15 cellular contexts compared by ENCODE assay signal in genomic region chr17:4519361-4519788, GRCh38. TPM values are rescaled to one million over a fixed set of nuclear protein-coding genes. Genes with fewer than 3 reads are reported as not detected.
DNase-seq lines count a peak whose midpoint lies in the region; ATAC-seq and TF ChIP-seq lines count a peak whose summit lies in the region.
"Had no signal": no experiment of that assay in that cellular context is flagged by ENCODE, and none has a peak within 500 bp of the region (broad histone marks: within the 10 kb centered on the region; RNA-seq: fewer than 3 reads in every experiment).

No MANE protein-coding gene starts in this region.

- H3K27me3 ChIP-seq in lung (ENCODE audit: control insufficient read depth, insufficient read depth) (no peaks in the 10 kb centered on the region), stomach (no peaks in the 10 kb centered on the region)
- H3K27me3 ChIP-seq: BE2C had no signal

- H3K27ac Mint-ChIP-seq in endothelial cell (ENCODE audit: unreplicated experiment), result peak overlapping the region; percentile 85

- no peak overlapping the region for H3K27ac ChIP-seq in OCI-LY7 (ENCODE audit: low read depth, low read length, poor library complexity, severe bottlenecking)
- peak overlapping the region; percentile 71 to 93 for H3K27ac ChIP-seq in lung (ENCODE audit: low read depth in 1 of 2, low read length in 1 of 2)
- peak overlapping the region; percentile 52 to 88 (median 80) for H3K27ac ChIP-seq in stomach

- ATAC-seq in lung (ENCODE audit: insufficient read depth, low FRiP score) (no peak), GM21723 (IDR thresholded peaks at IDR 0.05; ENCODE audit: unreplicated experiment) (no peak)
- ATAC-seq: SK-N-SH treated with all-trans-retinoic acid at 6 μM for 48 hours had no signal

- CTCF ChIA-PET in OCI-LY7 (lab: Charles Lee; ENCODE audit: unreplicated experiment), result no interaction called here

- no TSS peak for BruUV-seq in OCI-LY7 (replicated peaks; lab: Mats Ljungman, UMichigan)

- peak overlapping the region; percentile 60 for H3K4me2 ChIP-seq in OCI-LY7 (ENCODE audit: low read length)

- TF ChIP-seq POLR2A in stomach (IDR thresholded peaks at IDR 0.05), result no peak

- peaks cover 9% of the 10 kb centered on the region for H3K27me3 Mint-ChIP-seq in endothelial cell (ENCODE audit: unreplicated experiment)
- H3K27me3 Mint-ChIP-seq: brain had no signal

- H3K4me3 ChIP-seq in OCI-LY7 (ENCODE audit: low read depth, low read length, poor library complexity, severe bottlenecking), result no peak overlapping the region
- no peak overlapping the region for H3K4me3 ChIP-seq in lung
- no peak overlapping the region for H3K4me3 ChIP-seq in stomach

- H3K9me3 ChIP-seq in OCI-LY7 (ENCODE audit: low read length) (no peaks in the 10 kb centered on the region), lung (ENCODE audit: control insufficient read depth in 2 of 2, insufficient read depth in 1 of 2, low read length in 1 of 2) (no peaks in the 10 kb centered on the region), stomach (no peaks in the 10 kb centered on the region)
- H3K9me3 ChIP-seq: BE2C had no signal

- 37 to 68% methylated on average over 13 to 14 of the region's 14 CpGs for WGBS in lung, 2 donors
- WGBS in stomach, 5 donors, result 29 to 60% (median 37%) methylated on average over 7 to 14 of the region's 14 CpGs

- H3K36me3 ChIP-seq in OCI-LY7 (ENCODE audit: insufficient read depth, low read length), result no peaks in the 10 kb centered on the region
- H3K36me3 ChIP-seq in lung (ENCODE audit: control insufficient read depth in 2 of 2, insufficient read depth in 2 of 2, low read length in 2 of 2), result peaks cover 0 to 2% of the 10 kb centered on the region in 2 donors
- H3K36me3 ChIP-seq in stomach, result peaks cover 0 to 5% (median 0%) of the 10 kb centered on the region in 4 donors
- H3K36me3 ChIP-seq: BE2C had no signal

- H3K4me1 Mint-ChIP-seq in endothelial cell (ENCODE audit: unreplicated experiment), result peaks cover 53% of the 10 kb centered on the region

- no peak for TF ChIP-seq EP300 in stomach (IDR thresholded peaks at IDR 0.05)

- H4K20me1 ChIP-seq in OCI-LY7 (ENCODE audit: insufficient read depth, low read length), result no peaks in the 10 kb centered on the region

- intact Hi-C loops in OCI-LY7 (cut with micrococcal nuclease; ENCODE audit: unreplicated experiment), result no loop called here
- intact Hi-C loops in stomach (cut with DNase I; ENCODE audit: low total_unique reads), result no loop called here

- H3K9me3 Mint-ChIP-seq in endothelial cell (ENCODE audit: unreplicated experiment), result no peaks in the 10 kb centered on the region
- H3K9me3 Mint-ChIP-seq: neural crest cell had no signal

- H2AFZ ChIP-seq in OCI-LY7 (ENCODE audit: low read length), result no peak overlapping the region

- POLR2A ChIA-PET in OCI-LY7 (lab: Charles Lee), result interaction anchor here (0.5 to 0.6 kb wide), 2 partner anchors 51 to 496 kb away, joined by 3 read pairs; no protein-coding TSS in a partner anchor

- H3K4me1 ChIP-seq in OCI-LY7 (ENCODE audit: insufficient read depth, low read length, poor library complexity, severe bottlenecking), result peaks cover 58% of the 10 kb centered on the region
- peaks cover 0 to 49% of the 10 kb centered on the region in 2 donors for H3K4me1 ChIP-seq in lung (ENCODE audit: control insufficient read depth in 2 of 2, insufficient read depth in 2 of 2, low read length in 2 of 2)
- H3K4me1 ChIP-seq in stomach, result peaks cover 60 to 78% (median 62%) of the 10 kb centered on the region in 4 donors
- H3K4me1 ChIP-seq: BE2C had no signal

- no peaks in the 10 kb centered on the region for H3K79me2 ChIP-seq in OCI-LY7 (ENCODE audit: insufficient read depth, low read depth, low read length)

- DNase-seq in OCI-LY7 (ENCODE audit: low spot score), result no peak
- no peak for DNase-seq in endothelial cell (ENCODE audit: low spot score)
- DNase-seq in lung (ENCODE audit: low spot score), result peak; percentile 70
- DNase-seq in stomach, result peak; percentile 89
- DNase-seq in globus pallidus (ENCODE audit: low spot score), result no peak
- DNase-seq in NAMALWA (ENCODE audit: low spot score), result no peak
- no peak for DNase-seq in HUDEP-2 (lab: John Stamatoyannopoulos, UW; ENCODE audit: unreplicated experiment in 76 of 76)
- DNase-seq: BE2C; NCI-H146; NCI-H82; stimulated activated CD8-positive, alpha-beta memory T cell treated with anti-CD3 and anti-CD28 coated beads, Interleukin-4, amount 100 ng/mL, for 48 hours had no signal

- H3K4me3 Mint-ChIP-seq in endothelial cell (ENCODE audit: unreplicated experiment), result no peak overlapping the region
- H3K4me3 Mint-ChIP-seq: brain, neural crest cell had no signal

- H3K9me2 ChIP-seq in OCI-LY7 (ENCODE audit: insufficient read depth, low read length), result no peaks in the 10 kb centered on the region

- H3K36me3 Mint-ChIP-seq in endothelial cell (ENCODE audit: low read depth, unreplicated experiment), result peaks cover 35% of the 10 kb centered on the region

- TF ChIP-seq CTCF in OCI-LY7 (conservative IDR thresholded peaks at IDR 0.05; ENCODE audit: low read length) (no peak), endothelial cell (IDR thresholded peaks at IDR 0.05; ENCODE audit: unreplicated experiment) (no peak), lung (IDR thresholded peaks at IDR 0.05; ENCODE audit: control extremely low read depth, extremely low read depth) (no peak), stomach (IDR thresholded peaks at IDR 0.05) (no peak)

RNA-seq across cellular contexts. Expression of gene SPNS2, which starts 20.7 kb away (rescaled TPM):
- 1.1 and 5.4 TPM in 2 replicates for total RNA-seq in OCI-LY7 (2014; rRNA removed; shearing (Covaris generic))
- total RNA-seq in OCI-LY7 (2022) (1.6 TPM in 2 replicates), endothelial cell (ENCODE audit: unreplicated experiment) (187 TPM), lung (10 to 100 TPM; 26.8 to 32.1 TPM), stomach (10 to 100 TPM in 4 of 5 donors, 1 to 10 TPM in 1; 4.1 to 67.7 (median 27.7) TPM)
- polyA plus RNA-seq in lung (10 to 100 TPM; 53.0 to 60.1 TPM), stomach (10 to 100 TPM; 13.7 to 30.0 (median 20.3) TPM)

RNA-seq across cellular contexts. Expression of gene MYBBP1A, which starts 35.8 kb away (rescaled TPM):
- 137 and 142 TPM in 2 replicates for total RNA-seq in OCI-LY7 (2014; rRNA removed; shearing (Covaris generic))
- total RNA-seq in OCI-LY7 (2022) (106 and 131 TPM in 2 replicates), endothelial cell (ENCODE audit: unreplicated experiment) (32.4 TPM), lung (10 to 100 TPM; 21.2 to 71.7 TPM), stomach (100 to 1,000 TPM in 2 of 5 donors, 10 to 100 TPM in 3; 38.6 to 237 (median 73.2) TPM)
- polyA plus RNA-seq in lung (10 to 100 TPM; 34.2 to 34.7 TPM), stomach (10 to 100 TPM; 14.1 to 32.2 (median 21.5) TPM)

RNA-seq across cellular contexts. Expression of gene GGT6, which starts 41.0 kb away (rescaled TPM):
- total RNA-seq in OCI-LY7 (2014; rRNA removed; shearing (Covaris generic)), result not detected in 2 replicates
- not detected in 2 replicates for total RNA-seq in OCI-LY7 (2022)
- not detected for total RNA-seq in endothelial cell (ENCODE audit: unreplicated experiment)
- 10 to 100 TPM in 1 of 2 donors, 1 to 10 TPM in 1; 8.8 to 12.3 TPM for total RNA-seq in lung
- polyA plus RNA-seq in lung, result 1 to 10 TPM; 2.8 to 6.1 TPM
- 100 to 1,000 TPM in 1 of 5 donors, 10 to 100 TPM in 3, 1 to 10 TPM in 1; 5.8 to 147 (median 11.6) TPM for total RNA-seq in stomach
- polyA plus RNA-seq in stomach, result 10 to 100 TPM in 2 of 3 donors, 1 to 10 TPM in 1; 4.4 to 22.2 (median 18.8) TPM
- total RNA-seq: neural crest cell had no signal

Comparison
In these comparisons a context has a peak if more than half of its experiments do, and no peak if none do; other contexts are left out.
1. DNase-seq: peak in lung (single experiment) and stomach (single experiment); none in OCI-LY7 (single experiment), endothelial cell (single experiment), globus pallidus (single experiment), NAMALWA (single experiment) and HUDEP-2 (0 of 76).